ENCODE assay signal across 15 cellular contexts in genomic region chr5:102651466-102651865, GRCh38.
"Had no signal": no experiment of that assay in that cellular context is flagged by ENCODE, and none has a peak within 500 bp of the region (broad histone marks: within the 10 kb centered on the region; RNA-seq: fewer than 3 reads in every experiment).

No MANE protein-coding gene starts in this region.

- H3K27me3 ChIP-seq: esophagus squamous epithelium, heart left ventricle, right atrium auricular region, thyroid gland had no signal

- H3K4me3 ChIP-seq: esophagus squamous epithelium, heart left ventricle, mucosa of descending colon, right atrium auricular region, thyroid gland had no signal

- H3K36me3 ChIP-seq: esophagus squamous epithelium, heart left ventricle, right atrium auricular region, thyroid gland had no signal

- ATAC-seq: heart left ventricle; left lobe of liver; mucosa of descending colon; naive thymus-derived CD8-positive, alpha-beta T cell had no signal

- H3K4me1 ChIP-seq: thyroid gland had no signal

- H3K27ac ChIP-seq: esophagus squamous epithelium, heart left ventricle, right atrium auricular region, thyroid gland had no signal

- H3K9me3 ChIP-seq: esophagus squamous epithelium, thyroid gland had no signal

- DNase-seq: activated CD4-positive, alpha-beta T cell treated with anti-CD3 and anti-CD28 coated beads, Interleukin-2, amount 50 U/mL, for 1 hour; activated CD4-positive, CD25-positive, alpha-beta regulatory T cell; activated naive CD4-positive, alpha-beta T cell treated with anti-CD3 and anti-CD28 coated beads, Interleukin-2, amount 50 U/mL, for 16 hours; amniotic stem cell; cerebellar nuclear complex; esophagus squamous epithelium; foreskin melanocyte; heart left ventricle; mucosa of descending colon; naive thymus-derived CD8-positive, alpha-beta T cell; posterior cingulate gyrus; small intestine; thyroid gland had no signal
